8 cellular contexts compared by ENCODE assay signal in the genomic region with DNA sequence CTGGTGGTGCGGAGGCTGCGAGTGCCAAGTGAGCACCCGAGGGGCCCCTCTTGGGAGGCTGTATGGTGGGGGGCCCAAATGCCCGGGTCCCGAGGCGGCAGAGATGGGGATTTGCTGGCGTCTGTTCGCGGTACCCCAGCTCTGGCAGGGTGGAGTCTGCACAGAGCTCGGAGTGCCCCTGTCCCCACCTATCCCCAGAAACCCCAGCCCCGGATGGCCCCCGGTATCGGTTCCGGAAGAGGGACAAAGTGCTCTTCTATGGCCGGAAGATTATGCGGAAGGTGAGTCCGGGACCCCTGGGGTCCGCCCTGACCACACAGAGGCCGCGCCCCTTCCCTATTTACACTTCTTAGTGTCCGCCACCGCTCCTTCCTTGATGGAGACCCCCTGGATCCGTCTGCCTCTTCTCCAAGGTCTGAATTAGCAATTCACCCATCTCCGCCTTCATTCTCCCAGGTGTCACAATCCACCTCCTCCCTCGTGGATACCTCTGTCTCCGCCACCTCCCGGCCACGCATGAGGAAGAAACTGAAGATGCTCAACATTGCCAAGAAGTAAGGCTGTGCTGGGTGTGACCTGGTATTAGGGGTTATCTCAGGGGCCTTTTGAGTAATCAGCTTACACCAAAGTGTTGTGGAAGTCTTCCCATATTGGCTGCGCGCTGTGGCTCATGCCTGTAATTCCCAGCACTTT. TPM values are rescaled to one million over a fixed set of nuclear protein-coding genes. Genes with fewer than 3 reads are reported as not detected.
DNase-seq lines count a peak whose midpoint lies in the region; ATAC-seq and TF ChIP-seq lines count a peak whose summit lies in the region.

No MANE protein-coding gene starts in this region.

- no peaks in the 10 kb centered on the region for H3K27me3 ChIP-seq in dorsolateral prefrontal cortex

- DNase-seq in GM12864 (ENCODE audit: low read depth) (no peak), LNCaP clone FGC (ENCODE audit: low read depth) (no peak), dorsolateral prefrontal cortex (peak in 1 of 10 donors; percentile 43), NK-92 (lab: John Stamatoyannopoulos, UW; ENCODE audit: unreplicated experiment) (no peak), mucosa of gallbladder (ENCODE audit: low spot score) (no peak), COLO829 (ENCODE audit: low spot score) (no peak)
- no peak for DNase-seq in naive thymus-derived CD8-positive, alpha-beta T cell

- ATAC-seq in naive thymus-derived CD8-positive, alpha-beta T cell: no peak
- no peak for ATAC-seq in HG03139 (IDR thresholded peaks at IDR 0.05; ENCODE audit: unreplicated experiment)

- no peaks in the 10 kb centered on the region for H3K27me3 Mint-ChIP-seq in naive thymus-derived CD8-positive, alpha-beta T cell

- H3K4me3 ChIP-seq in GM12864 (ENCODE audit: low read depth, low read length) (peak overlapping the region; percentile 91), LNCaP clone FGC (ENCODE audit: low read depth, low read length) (peak overlapping the region; percentile 95), dorsolateral prefrontal cortex (peak overlapping the region; percentile 69 to 99 (median 94))

- POLR2A ChIA-PET in naive thymus-derived CD8-positive, alpha-beta T cell (lab: Charles Lee): interaction anchor here (1.2 to 4.1 kb wide), 3 partner anchors 13 to 20 kb away, joined by 4 to 63 read pairs (median 10); a partner anchor contains a TSS

- H3K36me3 Mint-ChIP-seq in naive thymus-derived CD8-positive, alpha-beta T cell: peaks cover 0 to 13% (median 5%) of the 10 kb centered on the region in 3 donors

- H3K4me1 Mint-ChIP-seq in naive thymus-derived CD8-positive, alpha-beta T cell: peaks cover 14 to 31% (median 24%) of the 10 kb centered on the region in 4 donors

- H3K27ac ChIP-seq in dorsolateral prefrontal cortex: peak overlapping the region; percentile 79 to 100 (median 97)

- TF ChIP-seq CTCF in GM12864 (IDR thresholded peaks at IDR 0.05; ENCODE audit: low read depth, low read length, missing control alignments) (no peak), LNCaP clone FGC (IDR thresholded peaks at IDR 0.05; ENCODE audit: control insufficient read depth, extremely low read depth, insufficient read depth) (peak; percentile 23), dorsolateral prefrontal cortex (IDR thresholded peaks at IDR 0.05 in 54 of 56, conservative IDR thresholded peaks at IDR 0.05 in 2 of 56; ENCODE audit: low read depth in 1 of 56, partially characterized antibody in 56 of 56) (no peak)

- peak overlapping the region; percentile 91 to 97 (median 94) for H3K4me3 Mint-ChIP-seq in naive thymus-derived CD8-positive, alpha-beta T cell

- H3K9me3 Mint-ChIP-seq in naive thymus-derived CD8-positive, alpha-beta T cell: no peaks in the 10 kb centered on the region

- intact Hi-C loops in dorsolateral prefrontal cortex (cut with DNase I): loop anchor here in 1 of 2 donors (1.0 kb wide), 1 partner anchor 141 kb away; no protein-coding TSS in a partner anchor

- H3K27ac Mint-ChIP-seq in naive thymus-derived CD8-positive, alpha-beta T cell: peak overlapping the region; percentile 81 to 96 (median 93)

RNA-seq across cellular contexts. Expression of a gene that starts 0.6 kb away (rescaled TPM):
- total RNA-seq in dorsolateral prefrontal cortex (100 to 1,000 TPM; 131 to 340 (median 192) TPM), mucosa of gallbladder (157 TPM)
- total RNA-seq in naive thymus-derived CD8-positive, alpha-beta T cell: 100 to 1,000 TPM; 114 to 116 TPM
- 10 to 100 TPM in 1 of 3 donors, 1 to 10 TPM in 2; 5.9 to 10.2 (median 7.0) TPM for polyA plus RNA-seq in naive thymus-derived CD8-positive, alpha-beta T cell

RNA-seq across cellular contexts. Expression of a gene that starts 13.7 kb away (rescaled TPM):
- total RNA-seq in dorsolateral prefrontal cortex: 10 to 100 TPM; 21.1 to 64.6 (median 33.5) TPM
- total RNA-seq in naive thymus-derived CD8-positive, alpha-beta T cell: 10 to 100 TPM; 13.7 TPM
- polyA plus RNA-seq in naive thymus-derived CD8-positive, alpha-beta T cell: 10 to 100 TPM in 1 of 3 donors, 1 to 10 TPM in 2; 6.5 to 10.1 (median 6.6) TPM
- total RNA-seq in mucosa of gallbladder: 30.0 TPM

RNA-seq across cellular contexts. Expression of a gene that starts 20.2 kb away (rescaled TPM):
- 100 to 1,000 TPM in 76 of 120 experiments, 10 to 100 TPM in 44; 69.6 to 225 (median 107) TPM for total RNA-seq in dorsolateral prefrontal cortex
- 10 to 100 TPM; 10.2 to 10.8 TPM for total RNA-seq in naive thymus-derived CD8-positive, alpha-beta T cell
- 1 to 10 TPM in 2 of 3 donors, under 1 TPM in 1; 0.71 to 2.5 (median 1.7) TPM for polyA plus RNA-seq in naive thymus-derived CD8-positive, alpha-beta T cell
- 87.6 TPM for total RNA-seq in mucosa of gallbladder

RNA-seq across cellular contexts. Expression of a gene that starts 47.3 kb away (rescaled TPM):
- 1 to 10 TPM in 117 of 120 experiments, under 1 TPM in 3; 0.77 to 8.8 (median 3.2) TPM for total RNA-seq in dorsolateral prefrontal cortex
- total RNA-seq in naive thymus-derived CD8-positive, alpha-beta T cell: 1 to 10 TPM in 1 of 2 experiments, under 1 TPM in 1; 0.88 to 1.1 TPM
- 1 to 10 TPM in 2 of 3 donors, under 1 TPM in 1; 0.68 to 2.7 (median 2.3) TPM for polyA plus RNA-seq in naive thymus-derived CD8-positive, alpha-beta T cell
- 8.2 TPM for total RNA-seq in mucosa of gallbladder

RNA-seq across cellular contexts. Expression of a gene that starts 59.5 kb away (rescaled TPM):
- total RNA-seq in dorsolateral prefrontal cortex (10 to 100 TPM in 119 of 120 experiments, 1 to 10 TPM in 1; 7.6 to 44.7 (median 28.0) TPM), mucosa of gallbladder (61.3 TPM)
- total RNA-seq in naive thymus-derived CD8-positive, alpha-beta T cell: 1 to 10 TPM in 1 of 2 experiments, under 1 TPM in 1; 0.99 to 2.2 TPM
- polyA plus RNA-seq in naive thymus-derived CD8-positive, alpha-beta T cell: under 1 TPM in 2 of 3 donors, not detected in 1; 0.20 to 0.58 TPM
